In genomic region chr17:39927928-39928867, GRCh38 we compare ENCODE assay signal across 8 cellular contexts. TPM values are rescaled to one million over a fixed set of nuclear protein-coding genes. Genes with fewer than 3 reads are reported as not detected.
DNase-seq lines count a peak whose midpoint lies in the region; ATAC-seq, FAIRE-seq and TF ChIP-seq lines count a peak whose summit lies in the region.

No MANE protein-coding gene starts in this region.

- peak overlapping the region; percentile 90 for H3K27ac ChIP-seq in CD4-positive, alpha-beta T cell (ENCODE audit: low read depth, low read length)
- H3K27ac ChIP-seq in GM23248 (peak overlapping the region; percentile 93), PC-3 (ENCODE audit: low read length) (peak overlapping the region; percentile 54), H1 (ENCODE audit: low read depth, low read length) (peak overlapping the region; percentile 64; the same call in 1 of the 2 replicates), mucosa of rectum (ENCODE audit: low read depth in 2 of 2, low read length in 2 of 2) (peak overlapping the region; percentile 89 to 91)

- H3K4me1 Mint-ChIP-seq in CD4-positive, alpha-beta T cell (ENCODE audit: low read depth) = peaks cover 44% of the 10 kb centered on the region

- H2BK12ac ChIP-seq in H1 (ENCODE audit: low read depth, low read length) = no peak overlapping the region; the same call in 1 of the 2 replicates

- POLR2A ChIA-PET in CD4-positive, alpha-beta T cell (lab: Charles Lee) = interaction anchor here (0.6 to 3.3 kb wide), 14 partner anchors 10 to 477 kb away, joined by 3 to 34 read pairs (median 5); partner anchors contain the start of genes CDK12, GSDMB, MED1 and MIEN1
- POLR2A ChIA-PET in PC-3 (lab: Charles Lee; ENCODE audit: unreplicated experiment) = interaction anchor here (0.5 kb wide), 1 partner anchor 1620 kb away, joined by 4 read pairs; no protein-coding TSS in a partner anchor
- POLR2A ChIA-PET in H1 (lab: Charles Lee; ENCODE audit: partially characterized antibody) = interaction anchor here (1.0 to 2.8 kb wide), 4 partner anchors 10 to 348 kb away, joined by 3 to 10 read pairs (median 5); no protein-coding TSS in a partner anchor

- TF ChIP-seq RAD21 in H1 (IDR thresholded peaks at IDR 0.05 in 1 of 2, conservative IDR thresholded peaks at IDR 0.05 in 1 of 2; ENCODE audit: low read depth in 2 of 2, low read length in 2 of 2) = no peak

- H3F3A ChIP-seq in GM23248 (ENCODE audit: insufficient read depth) (peaks cover 31% of the 10 kb centered on the region), PC-3 (ENCODE audit: low read length, unreplicated experiment) (peaks cover 4% of the 10 kb centered on the region)

- peak overlapping the region; percentile 57 for H4K91ac ChIP-seq in H1 (replicated peaks; ENCODE audit: insufficient read length, low read length)

- H2BK20ac ChIP-seq in H1 (ENCODE audit: low read length) = no peak overlapping the region

- WGBS in GM23248 (ENCODE audit: low coverage in 1 of 2, low lambda C conversion rate in 2 of 2, missing lambda C conversion rate in 2 of 2), 2 experiments = 19 to 21% methylated on average over 17 of the region's 17 CpGs
- WGBS in H1 (ENCODE audit: extremely low coverage in 1 of 2, insufficient coverage in 1 of 2, insufficient read length in 1 of 2, insufficient replicate concordance in 2 of 2, low coverage in 1 of 2, low lambda C conversion rate in 2 of 2, missing lambda C conversion rate in 1 of 2), 2 experiments = 37% methylated on average over 17 of the region's 17 CpGs; no CpG with 5 or more reads in 1 of the 2 experiments

- BruUV-seq in PC-3 (replicated peaks; lab: Mats Ljungman, UMichigan) = TSS peak; percentile 78

- H3K36me3 ChIP-seq in GM23248 (ENCODE audit: low read depth) = peaks cover 1% of the 10 kb centered on the region; the same call in 1 of the 2 replicates
- H3K36me3 ChIP-seq in PC-3 (ENCODE audit: low read depth, low read length) = no peaks in the 10 kb centered on the region
- H3K36me3 ChIP-seq in H1 (ENCODE audit: control insufficient read depth in 2 of 4, insufficient read depth in 4 of 4, low read length in 3 of 4) = peaks cover 2 to 8% (median 5%) of the 10 kb centered on the region in 4 experiments; a peak in 7 of 8 replicates
- peaks cover 8 to 10% of the 10 kb centered on the region in 2 donors for H3K36me3 ChIP-seq in mucosa of rectum (ENCODE audit: control insufficient read depth in 2 of 2, insufficient read depth in 2 of 2, low read length in 2 of 2)

- no peaks in the 10 kb centered on the region for H3K9me3 ChIP-seq in CD4-positive, alpha-beta T cell (ENCODE audit: control insufficient read depth, low read length)
- no peaks in the 10 kb centered on the region for H3K9me3 ChIP-seq in GM23248 (ENCODE audit: low read depth)
- H3K9me3 ChIP-seq in PC-3 (ENCODE audit: low read length) = no peaks in the 10 kb centered on the region
- H3K9me3 ChIP-seq in H1 (ENCODE audit: insufficient read depth in 2 of 2, low read depth in 1 of 2, low read length in 1 of 2) = no peaks in the 10 kb centered on the region
- no peaks in the 10 kb centered on the region for H3K9me3 ChIP-seq in mucosa of rectum (ENCODE audit: control insufficient read depth in 2 of 2, low read length in 2 of 2)

- no peak overlapping the region; the same call in 1 of the 2 replicates for H4K8ac ChIP-seq in H1 (ENCODE audit: extremely low read depth, insufficient read depth, low read length)

- H3K9ac ChIP-seq in GM23248 (peak overlapping the region; percentile 93), PC-3 (ENCODE audit: low read length) (peak overlapping the region; percentile 34; the same call in 1 of the 2 replicates), H1 (replicated peaks in 1 of 4; ENCODE audit: extremely low read depth in 1 of 4, low read depth in 3 of 4, low read length in 3 of 4) (peak overlapping the region; percentile 45 to 73 (median 56)), mucosa of rectum (ENCODE audit: low read depth in 1 of 2, low read length in 2 of 2) (peak overlapping the region; percentile 75 to 89)

- no peak overlapping the region for H3K23ac ChIP-seq in H1 (ENCODE audit: insufficient read length)

- peaks cover 8% of the 10 kb centered on the region; the same call in 1 of the 2 replicates for H3K23me2 ChIP-seq in H1 (ENCODE audit: low read depth, low read length)

- H3K36me3 Mint-ChIP-seq in CD4-positive, alpha-beta T cell (ENCODE audit: low read depth) = peaks cover 31% of the 10 kb centered on the region

- H3K27ac Mint-ChIP-seq in CD4-positive, alpha-beta T cell = peak overlapping the region; percentile 93

- TF ChIP-seq EP300 in H1 (IDR thresholded peaks at IDR 0.05; ENCODE audit: borderline replicate concordance in 1 of 2, low read depth in 2 of 2, low read length in 2 of 2) = no peak

- no peaks in the 10 kb centered on the region for H3K27me3 ChIP-seq in CD4-positive, alpha-beta T cell (ENCODE audit: control insufficient read depth, insufficient read depth, low read length)
- H3K27me3 ChIP-seq in GM23248 (replicated peaks; ENCODE audit: insufficient read depth) = no peaks in the 10 kb centered on the region
- no peaks in the 10 kb centered on the region for H3K27me3 ChIP-seq in PC-3 (ENCODE audit: low read length)
- H3K27me3 ChIP-seq in H1 (replicated peaks in 1 of 4; ENCODE audit: control insufficient read depth in 3 of 4, extremely low read depth in 1 of 4, insufficient read depth in 3 of 4, low read length in 3 of 4) = no peaks in the 10 kb centered on the region
- no peaks in the 10 kb centered on the region for H3K27me3 ChIP-seq in mucosa of rectum (ENCODE audit: control insufficient read depth in 2 of 2, insufficient read depth in 2 of 2, low read length in 2 of 2)

- no peaks in the 10 kb centered on the region for H3K9me3 Mint-ChIP-seq in CD4-positive, alpha-beta T cell

- peak overlapping the region; percentile 68 for H4K5ac ChIP-seq in H1 (ENCODE audit: insufficient read length, low read depth, low read length)

- in situ Hi-C loops in GM23248 (cut with MboI) = no loop called here

- peak overlapping the region; percentile 92 for H3K4me3 Mint-ChIP-seq in CD4-positive, alpha-beta T cell

- TF ChIP-seq POLR2A in H1 (IDR thresholded peaks at IDR 0.05; ENCODE audit: control extremely low read depth in 1 of 2, low read depth in 2 of 2, low read length in 2 of 2) = no peak

- H3K27me3 Mint-ChIP-seq in CD4-positive, alpha-beta T cell = no peaks in the 10 kb centered on the region

- no peak overlapping the region; the same call in 1 of the 2 replicates for H2BK5ac ChIP-seq in H1 (ENCODE audit: low read depth, low read length)

- CTCF ChIA-PET in CD4-positive, alpha-beta T cell (lab: Charles Lee) = interaction anchor here (0.5 kb wide), 1 partner anchor 477 kb away, joined by 3 read pairs; the partner anchor contains the start of gene MED1
- CTCF ChIA-PET in PC-3 (lab: Charles Lee) = interaction anchor here (0.6 kb wide), 1 partner anchor 52 kb away, joined by 4 read pairs; the partner anchor contains the start of gene PSMD3
- CTCF ChIA-PET in H1 (lab: Charles Lee; ENCODE audit: partially characterized antibody) = interaction anchor here (0.6 to 1.3 kb wide), 4 partner anchors 10 to 25 kb away, joined by 3 to 5 read pairs (median 4); partner anchors contain the start of gene GSDMB

- FAIRE-seq in H1 (lab: Jason Lieb, UNC) = no peak

- H2BK15ac ChIP-seq in H1 (ENCODE audit: low read length) = no peak overlapping the region; the same call in 1 of the 2 replicates

- peak overlapping the region; percentile 50 for H3K56ac ChIP-seq in H1 (replicated peaks; ENCODE audit: insufficient read length, low read depth, low read length)

- peaks cover 13% of the 10 kb centered on the region for H3K79me1 ChIP-seq in H1 (ENCODE audit: low read depth, low read length)

- no peak overlapping the region; the same call in 1 of the 2 replicates for H3K18ac ChIP-seq in H1 (ENCODE audit: extremely low read depth, low read length)

- H2AFZ ChIP-seq in GM23248 = peak overlapping the region; percentile 97
- peak overlapping the region; percentile 78 for H2AFZ ChIP-seq in PC-3 (ENCODE audit: low read length)
- peak overlapping the region; percentile 89 for H2AFZ ChIP-seq in H1 (ENCODE audit: low read length)

- H3K79me2 ChIP-seq in GM23248 (ENCODE audit: insufficient read depth) = peaks cover 40% of the 10 kb centered on the region
- peaks cover 25% of the 10 kb centered on the region for H3K79me2 ChIP-seq in PC-3 (ENCODE audit: low read length)
- peaks cover 0 to 30% of the 10 kb centered on the region in 2 experiments; a peak in 2 of 4 replicates for H3K79me2 ChIP-seq in H1 (ENCODE audit: control insufficient read depth in 1 of 2, insufficient read depth in 2 of 2, low read length in 2 of 2)

- H2BK120ac ChIP-seq in H1 (replicated peaks; ENCODE audit: low read depth, low read length) = no peak overlapping the region

- no peaks in the 10 kb centered on the region for H3K9me2 ChIP-seq in GM23248 (ENCODE audit: insufficient read depth)
- H3K9me2 ChIP-seq in PC-3 (replicated peaks; ENCODE audit: low read length) = no peaks in the 10 kb centered on the region

- no peak for TF ChIP-seq CTCF in CD4-positive, alpha-beta T cell (IDR thresholded peaks at IDR 0.05)
- TF ChIP-seq CTCF in PC-3 (conservative IDR thresholded peaks at IDR 0.05; ENCODE audit: low read depth, low read length) (no peak), H1 (IDR thresholded peaks at IDR 0.05; ENCODE audit: control extremely low read depth in 1 of 3, insufficient read depth in 1 of 3, low read depth in 1 of 3, low read length in 3 of 3) (no peak)

- H3K4me2 ChIP-seq in GM23248 (ENCODE audit: unreplicated experiment) (peak overlapping the region; percentile 91), PC-3 (ENCODE audit: low read length) (peak overlapping the region; percentile 97), H1 (ENCODE audit: insufficient read depth in 1 of 2, low read depth in 2 of 2, low read length in 2 of 2) (peak overlapping the region; percentile 64 to 82)

- H3K14ac ChIP-seq in H1 (ENCODE audit: insufficient read length) = no peak overlapping the region

- intact Hi-C loops in CD4-positive, alpha-beta T cell (cut with DNase I, micrococcal nuclease) = loop anchor here (1.0 to 10.0 kb wide), 10 partner anchors 25 to 473 kb away; partner anchors contain the start of genes PSMD3 (in 2 of the 2), GSDMA (in 1 of the 2), MED1 (in 1 of the 2) and MED24 (in 1 of the 2)
- intact Hi-C loops in PC-3 (cut with micrococcal nuclease) = loop anchor here (2.0 kb wide), 1 partner anchor 31 kb away; no protein-coding TSS in a partner anchor

- H4K20me1 ChIP-seq in GM23248 (ENCODE audit: insufficient read depth) = no peaks in the 10 kb centered on the region
- no peaks in the 10 kb centered on the region for H4K20me1 ChIP-seq in PC-3 (ENCODE audit: low read length)
- peaks cover 18 to 19% of the 10 kb centered on the region in 2 experiments for H4K20me1 ChIP-seq in H1 (replicated peaks in 1 of 2; ENCODE audit: control insufficient read depth in 1 of 2, insufficient read depth in 2 of 2, low read length in 2 of 2)

- H3K4me1 ChIP-seq in GM23248 (ENCODE audit: insufficient read depth) (peaks cover 55% of the 10 kb centered on the region), PC-3 (ENCODE audit: insufficient read depth, low read length) (peaks cover 43% of the 10 kb centered on the region), H1 (replicated peaks in 1 of 4; ENCODE audit: control insufficient read depth in 3 of 4, insufficient read depth in 4 of 4, low read length in 3 of 4) (peaks cover 9 to 26% (median 14%) of the 10 kb centered on the region in 4 experiments), mucosa of rectum (ENCODE audit: control insufficient read depth in 2 of 2, insufficient read depth in 2 of 2, low read length in 2 of 2) (peaks cover 15 to 31% of the 10 kb centered on the region in 2 donors)

- H2AK5ac ChIP-seq in H1 (ENCODE audit: low read depth, low read length) = no peak overlapping the region

- no peak overlapping the region for H3K4ac ChIP-seq in H1 (replicated peaks; ENCODE audit: insufficient read length, low read depth, low read length)

- H3K4me3 ChIP-seq in GM23248 (peak overlapping the region; percentile 98), PC-3 (ENCODE audit: low read length) (peak overlapping the region; percentile 93), H1 (ENCODE audit: extremely low read depth in 1 of 4, insufficient read depth in 2 of 4, low read depth in 3 of 4, low read length in 4 of 4) (peak overlapping the region; percentile 54 to 94 (median 84)), mucosa of rectum (ENCODE audit: low read length in 2 of 2) (peak overlapping the region; percentile 80 to 92)

- DNase-seq in CD4-positive, alpha-beta T cell = no peak
- DNase-seq in GM23248 (peak; percentile 46), PC-3 (no peak), H1 (ENCODE audit: low read depth in 1 of 2, low spot score in 2 of 2) (peak in 1 of 2 experiments; percentile 81), pons (ENCODE audit: low spot score) (no peak), NCI-H1436 treated with DMSO at 0.1 percent for 48 hours (lab: John Stamatoyannopoulos, UW) (no peak)
- DNase-seq in activated effector memory CD4-positive, alpha-beta T cell treated with anti-CD3 and anti-CD28 coated beads, Interleukin-2, amount 50 U/mL, for 16 hours = no peak

- ATAC-seq in CD4-positive, alpha-beta T cell (ENCODE audit: poor library complexity) = peak; percentile 1
- no peak for ATAC-seq in PC-3

RNA-seq across cellular contexts. Expression of gene LRRC3C, which starts 0.7 kb away (rescaled TPM):
- total RNA-seq in CD4-positive, alpha-beta T cell = not detected
- not detected in 2 replicates for total RNA-seq in GM23248 (2014; rRNA removed; shearing (Covaris generic))
- polyA plus RNA-seq in GM23248 (2016; fragmentation: Nextera tagmentation; extraction: Ambion mirVana) (not detected in 2 replicates), H1 (2011; rRNA removed) (not detected in 2 replicates)
- not detected in 2 replicates for total RNA-seq in PC-3 (2014; rRNA removed)
- not detected in 2 replicates for total RNA-seq in H1 (2021; fragmentation: NEBNext Ultra II Directional; extraction: Animal tissue kit (Norgen Biotek cat#: 25700))
- polyA plus RNA-seq in H1 (2011; cell fraction: cytosol; rRNA removed) = not detected
- polyA plus RNA-seq in H1 (2011; cell fraction: nucleus; rRNA removed) = not detected
- not detected in 4 replicates for polyA plus RNA-seq in H1 (2012, experiment 1 of 2)
- polyA plus RNA-seq in H1 (2012, experiment 2 of 2) = not detected
- polyA plus RNA-seq in H1 (2013, experiment 1 of 2) = not detected
- polyA plus RNA-seq in H1 (2013, experiment 2 of 2) = not detected
- polyA minus RNA-seq in H1 (2011; rRNA and poly(A)+ RNA removed) = not detected in 2 replicates
- polyA minus RNA-seq in H1 (2011; cell fraction: cytosol; rRNA and poly(A)+ RNA removed) = not detected
- polyA minus RNA-seq in H1 (2011; cell fraction: nucleus; rRNA and poly(A)+ RNA removed) = not detected

RNA-seq across cellular contexts. Expression of gene ORMDL3, which starts 0.8 kb away (rescaled TPM):
- 100 to 1,000 TPM; 103 to 105 TPM for total RNA-seq in CD4-positive, alpha-beta T cell
- 60.4 and 66.0 TPM in 2 replicates for total RNA-seq in GM23248 (2014; rRNA removed; shearing (Covaris generic))
- polyA plus RNA-seq in GM23248 (2016; fragmentation: Nextera tagmentation; extraction: Ambion mirVana) (12.0 and 13.2 TPM in 2 replicates), H1 (2011; rRNA removed) (108 and 168 TPM in 2 replicates)
- 27.0 and 27.4 TPM in 2 replicates for total RNA-seq in PC-3 (2014; rRNA removed)
- total RNA-seq in H1 (2021; fragmentation: NEBNext Ultra II Directional; extraction: Animal tissue kit (Norgen Biotek cat#: 25700)) = 50.4 and 54.6 TPM in 2 replicates
- 81.5 TPM for polyA plus RNA-seq in H1 (2011; cell fraction: cytosol; rRNA removed)
- polyA plus RNA-seq in H1 (2011; cell fraction: nucleus; rRNA removed) = 137 TPM
- 68.0 to 82.6 TPM (median 74.3 TPM) in 4 replicates for polyA plus RNA-seq in H1 (2012, experiment 1 of 2)
- polyA plus RNA-seq in H1 (2012, experiment 2 of 2) = 55.0 TPM
- polyA plus RNA-seq in H1 (2013, experiment 1 of 2) = 125 TPM
- polyA plus RNA-seq in H1 (2013, experiment 2 of 2) = 165 TPM
- polyA minus RNA-seq in H1 (2011; rRNA and poly(A)+ RNA removed) = 133 and 136 TPM in 2 replicates
- 33.8 TPM for polyA minus RNA-seq in H1 (2011; cell fraction: cytosol; rRNA and poly(A)+ RNA removed)
- polyA minus RNA-seq in H1 (2011; cell fraction: nucleus; rRNA and poly(A)+ RNA removed) = 39.0 TPM

RNA-seq across cellular contexts. Expression of gene GSDMB, which starts 9.8 kb away (rescaled TPM):
- total RNA-seq in CD4-positive, alpha-beta T cell = 10 to 100 TPM; 22.3 to 22.7 TPM
- 2.1 and 2.5 TPM in 2 replicates for total RNA-seq in GM23248 (2014; rRNA removed; shearing (Covaris generic))
- polyA plus RNA-seq in GM23248 (2016; fragmentation: Nextera tagmentation; extraction: Ambion mirVana) = 1.8 TPM in 2 replicates
- 3.8 and 4.8 TPM in 2 replicates for total RNA-seq in PC-3 (2014; rRNA removed)
- total RNA-seq in H1 (2021; fragmentation: NEBNext Ultra II Directional; extraction: Animal tissue kit (Norgen Biotek cat#: 25700)) = 10.3 and 11.8 TPM in 2 replicates
- 9.7 and 9.8 TPM in 2 replicates for polyA plus RNA-seq in H1 (2011; rRNA removed)
- polyA plus RNA-seq in H1 (2011; cell fraction: cytosol; rRNA removed) = 12.4 TPM
- 36.6 TPM for polyA plus RNA-seq in H1 (2011; cell fraction: nucleus; rRNA removed)
- 15.6 to 19.3 TPM (median 17.4 TPM) in 4 replicates for polyA plus RNA-seq in H1 (2012, experiment 1 of 2)
- 2.8 TPM for polyA plus RNA-seq in H1 (2012, experiment 2 of 2)
- 10.5 TPM for polyA plus RNA-seq in H1 (2013, experiment 1 of 2)
- polyA plus RNA-seq in H1 (2013, experiment 2 of 2) = 9.1 TPM
- polyA minus RNA-seq in H1 (2011; rRNA and poly(A)+ RNA removed) = 5.8 and 8.0 TPM in 2 replicates
- polyA minus RNA-seq in H1 (2011; cell fraction: cytosol; rRNA and poly(A)+ RNA removed) = 5.4 TPM
- polyA minus RNA-seq in H1 (2011; cell fraction: nucleus; rRNA and poly(A)+ RNA removed) = 14.9 TPM

RNA-seq across cellular contexts. Expression of gene GSDMA, which starts 34.6 kb away (rescaled TPM):
- total RNA-seq in CD4-positive, alpha-beta T cell = under 1 TPM in 1 of 2 experiments, not detected in 1; 0.14 TPM
- total RNA-seq in GM23248 (2014; rRNA removed; shearing (Covaris generic)) = not detected in 2 replicates
- 0.09 and 0.21 TPM in 2 replicates for polyA plus RNA-seq in GM23248 (2016; fragmentation: Nextera tagmentation; extraction: Ambion mirVana)
- not detected in 2 replicates for total RNA-seq in PC-3 (2014; rRNA removed)
- not detected in 2 replicates for total RNA-seq in H1 (2021; fragmentation: NEBNext Ultra II Directional; extraction: Animal tissue kit (Norgen Biotek cat#: 25700))
- 0.03 and 0.05 TPM in 2 replicates for polyA plus RNA-seq in H1 (2011; rRNA removed)
- not detected for polyA plus RNA-seq in H1 (2011; cell fraction: cytosol; rRNA removed)
- polyA plus RNA-seq in H1 (2011; cell fraction: nucleus; rRNA removed) = not detected
- polyA plus RNA-seq in H1 (2012, experiment 1 of 2) = not detected in 4 replicates
- 0.07 TPM for polyA plus RNA-seq in H1 (2012, experiment 2 of 2)
- 0.06 TPM for polyA plus RNA-seq in H1 (2013, experiment 1 of 2)
- 0.06 TPM for polyA plus RNA-seq in H1 (2013, experiment 2 of 2)
- polyA minus RNA-seq in H1 (2011; rRNA and poly(A)+ RNA removed) = 0.44 TPM in 1 of 2 replicates, not detected in the other
- polyA minus RNA-seq in H1 (2011; cell fraction: cytosol; rRNA and poly(A)+ RNA removed) = not detected
- not detected for polyA minus RNA-seq in H1 (2011; cell fraction: nucleus; rRNA and poly(A)+ RNA removed)

RNA-seq across cellular contexts. Expression of gene PSMD3, which starts 52.4 kb away (rescaled TPM):
- 10 to 100 TPM; 66.7 to 71.9 TPM for total RNA-seq in CD4-positive, alpha-beta T cell
- total RNA-seq in GM23248 (2014; rRNA removed; shearing (Covaris generic)) = 103 and 116 TPM in 2 replicates
- polyA plus RNA-seq in GM23248 (2016; fragmentation: Nextera tagmentation; extraction: Ambion mirVana) = 102 and 106 TPM in 2 replicates
- total RNA-seq in PC-3 (2014; rRNA removed) = 267 and 338 TPM in 2 replicates
- total RNA-seq in H1 (2021; fragmentation: NEBNext Ultra II Directional; extraction: Animal tissue kit (Norgen Biotek cat#: 25700)) = 198 TPM in 2 replicates
- 151 and 182 TPM in 2 replicates for polyA plus RNA-seq in H1 (2011; rRNA removed)
- polyA plus RNA-seq in H1 (2011; cell fraction: cytosol; rRNA removed) = 163 TPM
- 205 TPM for polyA plus RNA-seq in H1 (2011; cell fraction: nucleus; rRNA removed)
- 176 to 222 TPM (median 218 TPM) in 4 replicates for polyA plus RNA-seq in H1 (2012, experiment 1 of 2)
- 235 TPM for polyA plus RNA-seq in H1 (2012, experiment 2 of 2)
- 142 TPM for polyA plus RNA-seq in H1 (2013, experiment 1 of 2)
- 143 TPM for polyA plus RNA-seq in H1 (2013, experiment 2 of 2)
- 133 and 164 TPM in 2 replicates for polyA minus RNA-seq in H1 (2011; rRNA and poly(A)+ RNA removed)
- polyA minus RNA-seq in H1 (2011; cell fraction: cytosol; rRNA and poly(A)+ RNA removed) = 79.9 TPM
- polyA minus RNA-seq in H1 (2011; cell fraction: nucleus; rRNA and poly(A)+ RNA removed) = 44.9 TPM

Comparison
In these comparisons a context has a peak if more than half of its experiments do, and no peak if none do; other contexts are left out.
1. H3K9ac ChIP-seq: peak in every context shown above with its lines; median percentile 93 in GM23248; 82 in mucosa of rectum; 56 in H1; 34 in PC-3.